8 cellular contexts compared by ENCODE assay signal in the genomic region with DNA sequence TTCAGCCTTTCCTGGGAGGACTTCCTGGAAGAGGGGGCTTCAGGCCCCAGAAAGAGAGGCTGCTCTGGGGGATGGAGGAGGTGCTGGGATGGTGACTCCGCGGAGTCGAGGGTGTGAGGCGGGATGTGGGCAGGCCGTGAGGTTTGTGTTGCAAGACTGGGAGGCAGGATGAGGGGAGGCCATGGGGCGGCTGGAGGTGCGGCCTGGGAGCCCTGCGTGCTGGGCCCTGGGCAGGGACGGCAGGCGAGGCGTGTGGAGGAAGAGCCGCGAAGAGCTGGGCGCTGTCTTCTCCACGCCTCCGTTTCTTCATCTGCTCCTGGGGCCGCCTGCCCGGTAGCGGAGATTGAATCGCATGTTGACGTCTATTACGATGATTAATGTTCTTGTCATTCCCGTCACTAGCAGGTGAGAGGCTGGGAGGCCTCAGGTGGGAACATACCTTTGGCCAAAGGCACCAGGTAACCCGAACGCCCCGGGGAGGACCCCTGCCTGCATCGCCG. TPM values are rescaled to one million over a fixed set of nuclear protein-coding genes. Genes with fewer than 3 reads are reported as not detected.
DNase-seq lines count a peak whose midpoint lies in the region; ATAC-seq and TF ChIP-seq lines count a peak whose summit lies in the region.

No MANE protein-coding gene starts in this region.

- H3K27me3 ChIP-seq in CD4-positive, alpha-beta T cell (ENCODE audit: control insufficient read depth, insufficient read depth, low read length) = peaks cover 21% of the 10 kb centered on the region

- peaks cover 14% of the 10 kb centered on the region for H3K4me1 Mint-ChIP-seq in CD4-positive, alpha-beta T cell (ENCODE audit: low read depth)
- peaks cover 13% of the 10 kb centered on the region for H3K4me1 Mint-ChIP-seq in T-helper 1 cell treated with Interleukin-12 subunit alpha and Interleukin-12 subunit beta and Interleukin-4 antibody, amounts not matched to agents 30 μg/mL and 1 μg/mL, for 36 hours (ENCODE audit: low read depth)
- H3K4me1 Mint-ChIP-seq in immature natural killer cell = peaks cover 12 to 15% of the 10 kb centered on the region in 2 donors

- peak overlapping the region; percentile 91 for H3K4me3 Mint-ChIP-seq in CD4-positive, alpha-beta T cell
- H3K4me3 Mint-ChIP-seq in T-helper 1 cell treated with Interleukin-12 subunit alpha and Interleukin-12 subunit beta and Interleukin-4 antibody, amounts not matched to agents 30 μg/mL and 1 μg/mL, for 36 hours = peak overlapping the region; percentile 76
- H3K4me3 Mint-ChIP-seq in immature natural killer cell = peak overlapping the region; percentile 87 to 95 (median 90)

- DNase-seq in CD4-positive, alpha-beta T cell = peak; percentile 36 to 72 (median 50)
- DNase-seq in amniotic epithelial cell (ENCODE audit: low read depth) (peak; percentile 93), immature natural killer cell (peak; percentile 85 to 87 (median 87)), A172 (ENCODE audit: low spot score) (no peak)
- peak; percentile 68 to 69 for DNase-seq in stimulated activated CD4-positive, alpha-beta T cell treated with anti-CD3 and anti-CD28 coated beads, Interleukin-15, amount 100 ng/mL, for 48 hours (ENCODE audit: low read depth in 2 of 2)

- intact Hi-C loops in CD4-positive, alpha-beta T cell (cut with DNase I, micrococcal nuclease) = loop anchor here (1.0 to 5.0 kb wide), 8 partner anchors 37 to 570 kb away; partner anchors contain the start of genes UVSSA (in 2 of the 2), CTBP1 (in 1 of the 2), DGKQ (in 1 of the 2) and GAK (in 1 of the 2)

- H3K9me3 Mint-ChIP-seq in CD4-positive, alpha-beta T cell = no peaks in the 10 kb centered on the region
- no peaks in the 10 kb centered on the region for H3K9me3 Mint-ChIP-seq in T-helper 1 cell treated with Interleukin-12 subunit alpha and Interleukin-12 subunit beta and Interleukin-4 antibody, amounts not matched to agents 30 μg/mL and 1 μg/mL, for 36 hours
- peaks cover 0 to 2% (median 0%) of the 10 kb centered on the region in 6 donors for H3K9me3 Mint-ChIP-seq in immature natural killer cell

- H3K36me3 Mint-ChIP-seq in CD4-positive, alpha-beta T cell (ENCODE audit: low read depth) = peaks cover 5% of the 10 kb centered on the region
- no peaks in the 10 kb centered on the region for H3K36me3 Mint-ChIP-seq in T-helper 1 cell treated with Interleukin-12 subunit alpha and Interleukin-12 subunit beta and Interleukin-4 antibody, amounts not matched to agents 30 μg/mL and 1 μg/mL, for 36 hours (ENCODE audit: low read depth)
- H3K36me3 Mint-ChIP-seq in immature natural killer cell = peaks cover 0 to 4% (median 0%) of the 10 kb centered on the region in 3 donors

- ATAC-seq in CD4-positive, alpha-beta T cell (ENCODE audit: poor library complexity) = peak; percentile 48
- ATAC-seq in HG03432 (IDR thresholded peaks at IDR 0.05; ENCODE audit: unreplicated experiment) = peak; percentile 9
- no peak for ATAC-seq in GM19023 (IDR thresholded peaks at IDR 0.05; ENCODE audit: unreplicated experiment)

- TF ChIP-seq CTCF in CD4-positive, alpha-beta T cell (IDR thresholded peaks at IDR 0.05) = no peak

- POLR2A ChIA-PET in CD4-positive, alpha-beta T cell (lab: Charles Lee) = interaction anchor here (0.6 to 3.0 kb wide), 7 partner anchors 24 to 702 kb away, joined by 3 to 14 read pairs (median 4); partner anchors contain the start of genes CTBP1, DGKQ, GAK and IDUA

- H3K27ac ChIP-seq in CD4-positive, alpha-beta T cell (ENCODE audit: low read depth, low read length) = peak overlapping the region; percentile 62

- CTCF ChIA-PET in CD4-positive, alpha-beta T cell (lab: Charles Lee) = interaction anchor here (1.4 to 1.6 kb wide), 2 partner anchors 38 to 229 kb away, joined by 3 read pairs; partner anchors contain the start of gene DGKQ

- peaks cover 42% of the 10 kb centered on the region for H3K27me3 Mint-ChIP-seq in CD4-positive, alpha-beta T cell
- H3K27me3 Mint-ChIP-seq in T-helper 1 cell treated with Interleukin-12 subunit alpha and Interleukin-12 subunit beta and Interleukin-4 antibody, amounts not matched to agents 30 μg/mL and 1 μg/mL, for 36 hours (ENCODE audit: low read depth) = peaks cover 30% of the 10 kb centered on the region
- peaks cover 9 to 27% (median 26%) of the 10 kb centered on the region in 3 donors for H3K27me3 Mint-ChIP-seq in immature natural killer cell (ENCODE audit: low read depth in 3 of 3)

- H3K9me3 ChIP-seq in CD4-positive, alpha-beta T cell (ENCODE audit: control insufficient read depth, low read length) = no peaks in the 10 kb centered on the region

- peak overlapping the region; percentile 97 for H3K27ac Mint-ChIP-seq in CD4-positive, alpha-beta T cell
- peak overlapping the region; percentile 83 for H3K27ac Mint-ChIP-seq in T-helper 1 cell treated with Interleukin-12 subunit alpha and Interleukin-12 subunit beta and Interleukin-4 antibody, amounts not matched to agents 30 μg/mL and 1 μg/mL, for 36 hours
- peak overlapping the region; percentile 76 to 99 (median 94) for H3K27ac Mint-ChIP-seq in immature natural killer cell

RNA-seq across cellular contexts. Expression of gene FGFRL1, which starts 0.9 kb away (rescaled TPM):
- 10 to 100 TPM; 21.8 to 25.0 TPM for total RNA-seq in CD4-positive, alpha-beta T cell
- polyA plus RNA-seq in immature natural killer cell = under 1 TPM in 2 of 3 donors, not detected in 1; 0.19 to 0.30 TPM
- 85.0 and 102 TPM in 2 replicates for total RNA-seq in A172 (2014; rRNA removed; shearing (Covaris generic))

RNA-seq across cellular contexts. Expression of gene SLC26A1, which starts 17.4 kb away (rescaled TPM):
- total RNA-seq in CD4-positive, alpha-beta T cell = not detected
- polyA plus RNA-seq in immature natural killer cell = under 1 TPM in 2 of 3 donors, not detected in 1; 0.52 to 0.77 TPM
- 0.41 TPM in 1 of 2 replicates, not detected in the other for total RNA-seq in A172 (2014; rRNA removed; shearing (Covaris generic))

RNA-seq across cellular contexts. Expression of gene IDUA, which starts 23.7 kb away (rescaled TPM):
- 10 to 100 TPM; 70.2 to 77.8 TPM for total RNA-seq in CD4-positive, alpha-beta T cell
- polyA plus RNA-seq in immature natural killer cell = 10 to 100 TPM in 1 of 3 donors, 1 to 10 TPM in 2; 5.6 to 12.2 (median 6.3) TPM
- 14.1 and 16.1 TPM in 2 replicates for total RNA-seq in A172 (2014; rRNA removed; shearing (Covaris generic))

RNA-seq across cellular contexts. Expression of gene DGKQ, which starts 37.2 kb away (rescaled TPM):
- total RNA-seq in CD4-positive, alpha-beta T cell = 10 to 100 TPM; 17.6 to 19.2 TPM
- 10 to 100 TPM; 12.1 to 24.0 (median 14.0) TPM for polyA plus RNA-seq in immature natural killer cell
- 17.4 and 25.0 TPM in 2 replicates for total RNA-seq in A172 (2014; rRNA removed; shearing (Covaris generic))
